Comparison of ENCODE assay signal across 8 cellular contexts in genomic region chr2:191245046-191245868, GRCh38.
DNase-seq lines count a peak whose midpoint lies in the region; ATAC-seq lines count a peak whose summit lies in the region.

Gene MYO1B (plus strand): TSS chr2:191245404. CDS start chr2:191276896, 31,492 bp downstream.

- peak within 1 kb of the TSS; percentile 87 for H3K27ac ChIP-seq in epithelial cell of prostate
- no peak within 1 kb of the TSS for H3K27ac ChIP-seq in muscle layer of colon (ENCODE audit: low read depth, low read length)

- no peaks in the 10 kb centered on the region for H3K4me1 ChIP-seq in muscle layer of colon (ENCODE audit: insufficient read depth, low read length)

- ATAC-seq in HG03135 (IDR thresholded peaks at IDR 0.05; ENCODE audit: unreplicated experiment): peak; percentile 53
- ATAC-seq in stimulated activated naive CD8-positive, alpha-beta T cell treated with anti-CD3 and anti-CD28 coated beads, Interleukin-15, amount 100 ng/mL, for 72 hours: peak; percentile 87

- peaks cover 23% of the 10 kb centered on the region for H3K4me1 Mint-ChIP-seq in stimulated activated naive CD8-positive, alpha-beta T cell treated with anti-CD3 and anti-CD28 coated beads, Interleukin-15, amount 100 ng/mL, for 72 hours

- peak within 1 kb of the TSS; percentile 53 to 64 for H3K4me3 ChIP-seq in muscle layer of colon (ENCODE audit: low read depth in 1 of 2, low read length in 2 of 2)

- no peaks in the 10 kb centered on the region for H3K27me3 Mint-ChIP-seq in stimulated activated naive CD8-positive, alpha-beta T cell treated with anti-CD3 and anti-CD28 coated beads, Interleukin-15, amount 100 ng/mL, for 72 hours

- peaks cover 0 to 8% of the 10 kb centered on the region in 2 donors for H3K27me3 ChIP-seq in muscle layer of colon (ENCODE audit: control insufficient read depth in 1 of 2, insufficient read depth in 2 of 2, low read length in 2 of 2)

- DNase-seq in SIG-M5 treated with dmso at 0.1 percent for 504 hours (lab: John Stamatoyannopoulos, UW; ENCODE audit: unreplicated experiment): peak; percentile 21
- DNase-seq in SIG-M5 (lab: John Stamatoyannopoulos, UW): no peak
- DNase-seq in NCI-H510A treated with DMSO at 0.1 percent for 48 hours (lab: John Stamatoyannopoulos, UW): peak; percentile 74
- DNase-seq in activated CD8-positive, alpha-beta memory T cell treated with anti-CD3 and anti-CD28 coated beads for 48 hours (ENCODE audit: low read depth in 2 of 3, low spot score in 2 of 3): peak; percentile 31 to 49 (median 34)
- DNase-seq in epithelial cell of prostate (ENCODE audit: low read depth, low spot score): no peak
- DNase-seq in stimulated activated naive CD8-positive, alpha-beta T cell treated with anti-CD3 and anti-CD28 coated beads, Interleukin-15, amount 100 ng/mL, for 72 hours: peak; percentile 70 to 73

- no peak within 1 kb of the TSS for H3K9ac ChIP-seq in muscle layer of colon (ENCODE audit: low read length)

- no peaks in the 10 kb centered on the region for H3K36me3 ChIP-seq in muscle layer of colon (ENCODE audit: insufficient read depth, low read length)

- H3K27ac Mint-ChIP-seq in stimulated activated naive CD8-positive, alpha-beta T cell treated with anti-CD3 and anti-CD28 coated beads, Interleukin-15, amount 100 ng/mL, for 72 hours: peak within 1 kb of the TSS; percentile 87

- H3K9me3 Mint-ChIP-seq in stimulated activated naive CD8-positive, alpha-beta T cell treated with anti-CD3 and anti-CD28 coated beads, Interleukin-15, amount 100 ng/mL, for 72 hours: peaks cover 0 to 5% of the 10 kb centered on the region in 2 donors

- no peaks in the 10 kb centered on the region for H3K9me3 ChIP-seq in muscle layer of colon (ENCODE audit: low read length)

- peak within 1 kb of the TSS; percentile 90 to 92 for H3K4me3 Mint-ChIP-seq in stimulated activated naive CD8-positive, alpha-beta T cell treated with anti-CD3 and anti-CD28 coated beads, Interleukin-15, amount 100 ng/mL, for 72 hours

Comparison
In these comparisons a context has a peak if more than half of its experiments do, and no peak if none do; other contexts are left out.
1. DNase-seq: peak in SIG-M5 treated with dmso at 0.1 percent for 504 hours (single experiment), NCI-H510A treated with DMSO at 0.1 percent for 48 hours (single experiment), activated CD8-positive, alpha-beta memory T cell treated with anti-CD3 and anti-CD28 coated beads for 48 hours (3 of 3) and stimulated activated naive CD8-positive, alpha-beta T cell treated with anti-CD3 and anti-CD28 coated beads, Interleukin-15, amount 100 ng/mL, for 72 hours (2 of 2); none in SIG-M5 (single experiment) and epithelial cell of prostate (single experiment).